ENCODE assay signal across 8 cellular contexts in genomic region chr12:13173537-13173936, GRCh38.
DNase-seq lines count a peak whose midpoint lies in the region; ATAC-seq lines count a peak whose summit lies in the region.

No MANE protein-coding gene starts in this region.

- peaks cover 29 to 32% of the 10 kb centered on the region in 2 donors for H3K27me3 Mint-ChIP-seq in stimulated activated naive B cell treated with anti-CD40 and anti-IgM and Interleukin-4, amounts not matched to agents 10 μg/mL and 1 μg/mL and 100 μg/mL, for 72 hours

- peak; percentile 92 for DNase-seq in EL
- peak; percentile 89 for DNase-seq in amniotic epithelial cell (ENCODE audit: low read depth)
- DNase-seq in iPS-NIHi11 (ENCODE audit: low spot score), result peak; percentile 41
- peak; percentile 81 for DNase-seq in stimulated activated naive B cell treated with anti-CD40 and anti-IgM and Interleukin-4, amounts not matched to agents 10 μg/mL and 1 μg/mL and 100 μg/mL, for 72 hours
- no peak for DNase-seq in NCI-H82 treated with DMSO at 0.1 percent for 48 hours (lab: John Stamatoyannopoulos, UW; ENCODE audit: unreplicated experiment)
- DNase-seq in DMS 273 treated with DMSO at 0.1 percent for 48 hours (lab: John Stamatoyannopoulos, UW), result no peak

- H3K27ac Mint-ChIP-seq in stimulated activated naive B cell treated with anti-CD40 and anti-IgM and Interleukin-4, amounts not matched to agents 10 μg/mL and 1 μg/mL and 100 μg/mL, for 72 hours, result no peak overlapping the region

- H3K9me3 Mint-ChIP-seq in stimulated activated naive B cell treated with anti-CD40 and anti-IgM and Interleukin-4, amounts not matched to agents 10 μg/mL and 1 μg/mL and 100 μg/mL, for 72 hours, result no peaks in the 10 kb centered on the region

- no peaks in the 10 kb centered on the region for H3K36me3 Mint-ChIP-seq in stimulated activated naive B cell treated with anti-CD40 and anti-IgM and Interleukin-4, amounts not matched to agents 10 μg/mL and 1 μg/mL and 100 μg/mL, for 72 hours

- peaks cover 19 to 21% of the 10 kb centered on the region in 2 donors for H3K4me1 Mint-ChIP-seq in stimulated activated naive B cell treated with anti-CD40 and anti-IgM and Interleukin-4, amounts not matched to agents 10 μg/mL and 1 μg/mL and 100 μg/mL, for 72 hours

- peak overlapping the region in 1 of 2 donors; percentile 4 for H3K4me3 Mint-ChIP-seq in stimulated activated naive B cell treated with anti-CD40 and anti-IgM and Interleukin-4, amounts not matched to agents 10 μg/mL and 1 μg/mL and 100 μg/mL, for 72 hours

- peak; percentile 97 for ATAC-seq in GM21360 (IDR thresholded peaks at IDR 0.05; ENCODE audit: unreplicated experiment)
- peak; percentile 91 for ATAC-seq in HG03520 (IDR thresholded peaks at IDR 0.05; ENCODE audit: unreplicated experiment)
- peak; percentile 99 to 100 for ATAC-seq in stimulated activated naive B cell treated with anti-CD40 and anti-IgM and Interleukin-4, amounts not matched to agents 10 μg/mL and 1 μg/mL and 100 μg/mL, for 72 hours (replicated peaks)

Comparison
In these comparisons a context has a peak if more than half of its experiments do, and no peak if none do; other contexts are left out.
1. DNase-seq: peak in EL (single experiment), amniotic epithelial cell (single experiment), iPS-NIHi11 (single experiment) and stimulated activated naive B cell treated with anti-CD40 and anti-IgM and Interleukin-4, amounts not matched to agents 10 μg/mL and 1 μg/mL and 100 μg/mL, for 72 hours (single experiment); none in NCI-H82 treated with DMSO at 0.1 percent for 48 hours (single experiment) and DMS 273 treated with DMSO at 0.1 percent for 48 hours (single experiment).
2. Peak in every context shown above with its lines, with median percentiles within 50 percentile points of each other: ATAC-seq.